ENCODE assay signal across 19 cellular contexts in the genomic region with DNA sequence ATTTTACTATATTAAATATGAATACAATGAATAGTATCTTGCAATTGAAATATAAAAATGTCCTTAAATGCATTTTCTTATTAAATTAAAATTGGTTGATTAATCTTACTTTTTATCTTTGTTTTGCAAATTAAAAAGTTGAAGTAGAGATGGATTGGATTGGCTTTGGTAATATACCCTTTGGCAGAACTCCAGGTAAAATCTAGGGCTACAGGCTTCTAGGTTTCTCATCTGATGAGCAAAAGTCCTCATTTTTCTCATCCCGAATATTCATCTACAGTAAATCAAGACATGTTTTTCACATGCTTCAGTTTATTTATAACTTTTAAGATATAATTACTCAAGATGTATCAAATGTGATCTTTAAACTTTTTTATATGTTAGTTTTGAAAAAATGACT. TPM values are rescaled to one million over a fixed set of nuclear protein-coding genes. Genes with fewer than 3 reads are reported as not detected.
A peak's percentile ranks its signal among the peaks of the same experiment; 100 is the strongest.
DNase-seq lines count a peak whose midpoint lies in the region; ATAC-seq, FAIRE-seq and TF ChIP-seq lines count a peak whose summit lies in the region.
"Had no signal": no experiment of that assay in that cellular context is flagged by ENCODE, and none has a peak within 500 bp of the region (broad histone marks: within the 10 kb centered on the region; RNA-seq: fewer than 3 reads in every experiment).

No MANE protein-coding gene starts in this region.

- H3K9me3 Mint-ChIP-seq in mesothelial cell of epicardium: no peaks in the 10 kb centered on the region
- H3K9me3 Mint-ChIP-seq in activated naive CD8-positive, alpha-beta T cell treated with anti-CD3 and anti-CD28 coated beads, Interleukin-2, amount 50 U/mL, for 24 hours: no peaks in the 10 kb centered on the region
- H3K9me3 Mint-ChIP-seq: CD8-positive, alpha-beta T cell had no signal

- peaks cover 24% of the 10 kb centered on the region for H3K4me1 ChIP-seq in BE2C
- H3K4me1 ChIP-seq: BLaER1, Caco-2 had no signal

- H3K36me3 ChIP-seq in BE2C: peaks cover 14% of the 10 kb centered on the region
- H3K36me3 ChIP-seq: BLaER1 had no signal

- H3K4me3 Mint-ChIP-seq in mesothelial cell of epicardium: no peak overlapping the region
- no peak overlapping the region for H3K4me3 Mint-ChIP-seq in activated naive CD8-positive, alpha-beta T cell treated with anti-CD3 and anti-CD28 coated beads, Interleukin-2, amount 50 U/mL, for 24 hours
- H3K4me3 Mint-ChIP-seq: CD4-positive, CD25-positive, alpha-beta regulatory T cell; CD8-positive, alpha-beta T cell had no signal

- ATAC-seq in activated naive CD8-positive, alpha-beta T cell treated with anti-CD3 and anti-CD28 coated beads, Interleukin-2, amount 50 U/mL, for 24 hours: no peak
- ATAC-seq: CD8-positive, alpha-beta T cell; GM12878 had no signal

- peak overlapping the region; percentile 91 for H3K4me3 ChIP-seq in BE2C (ENCODE audit: low read depth, low read length)
- H3K4me3 ChIP-seq: BLaER1, GM12878, GM23248 had no signal

- TF ChIP-seq CTCF in BE2C (IDR thresholded peaks at IDR 0.05; ENCODE audit: low read depth, low read length): no peak
- TF ChIP-seq CTCF in mesothelial cell of epicardium (IDR thresholded peaks at IDR 0.05; ENCODE audit: unreplicated experiment): no peak

- H3K4me1 Mint-ChIP-seq in mesothelial cell of epicardium: peaks cover 1% of the 10 kb centered on the region
- H3K4me1 Mint-ChIP-seq in activated naive CD8-positive, alpha-beta T cell treated with anti-CD3 and anti-CD28 coated beads, Interleukin-2, amount 50 U/mL, for 24 hours: no peaks in the 10 kb centered on the region
- H3K4me1 Mint-ChIP-seq: CD4-positive, CD25-positive, alpha-beta regulatory T cell had no signal

- H3K27ac Mint-ChIP-seq in mesothelial cell of epicardium: no peak overlapping the region
- no peak overlapping the region for H3K27ac Mint-ChIP-seq in activated naive CD8-positive, alpha-beta T cell treated with anti-CD3 and anti-CD28 coated beads, Interleukin-2, amount 50 U/mL, for 24 hours
- H3K27ac Mint-ChIP-seq: CD4-positive, CD25-positive, alpha-beta regulatory T cell; CD8-positive, alpha-beta T cell had no signal

- H3K27me3 ChIP-seq in BE2C: no peaks in the 10 kb centered on the region
- H3K27me3 ChIP-seq: BLaER1 had no signal

- in situ Hi-C loops in G401 (cut with HindIII; ENCODE audit: low sequenced_read_pairs): no loop called here

- FAIRE-seq in frontal cortex (lab: Jason Lieb, UNC): peak; percentile 60
- FAIRE-seq: GM12878, GM19239, H1 had no signal

- H3K36me3 Mint-ChIP-seq in mesothelial cell of epicardium: no peaks in the 10 kb centered on the region
- H3K36me3 Mint-ChIP-seq in activated naive CD8-positive, alpha-beta T cell treated with anti-CD3 and anti-CD28 coated beads, Interleukin-2, amount 50 U/mL, for 24 hours (ENCODE audit: low read depth): no peaks in the 10 kb centered on the region
- H3K36me3 Mint-ChIP-seq: CD4-positive, CD25-positive, alpha-beta regulatory T cell; CD8-positive, alpha-beta T cell had no signal

- H3K9me3 ChIP-seq in BE2C: no peaks in the 10 kb centered on the region
- H3K9me3 ChIP-seq: BLaER1, Caco-2 had no signal

- H3K27me3 Mint-ChIP-seq in mesothelial cell of epicardium (ENCODE audit: low read depth): peaks cover 63% of the 10 kb centered on the region
- peaks cover 13% of the 10 kb centered on the region for H3K27me3 Mint-ChIP-seq in activated naive CD8-positive, alpha-beta T cell treated with anti-CD3 and anti-CD28 coated beads, Interleukin-2, amount 50 U/mL, for 24 hours

- no peak for DNase-seq in BE2C
- DNase-seq in G401 (ENCODE audit: low spot score): peak; percentile 63
- no peak for DNase-seq in frontal cortex (ENCODE audit: low spot score in 2 of 2)
- DNase-seq in germinal center (ENCODE audit: low spot score): no peak
- no peak for DNase-seq in mesothelial cell of epicardium (ENCODE audit: low spot score in 2 of 2, unreplicated experiment in 2 of 2)
- DNase-seq in activated naive CD8-positive, alpha-beta T cell treated with anti-CD3 and anti-CD28 coated beads, Interleukin-2, amount 50 U/mL, for 24 hours: no peak
- DNase-seq: Caco-2; CD4-positive, CD25-positive, alpha-beta regulatory T cell; CD8-positive, alpha-beta T cell; DMS153; DND-41; GDM1; GM23248; H7 had no signal

RNA-seq across cellular contexts. Expression of a gene that starts 2.2 kb away (rescaled TPM):
- 36.3 TPM for polyA plus RNA-seq in BE2C (2012; ENCODE audit: insufficient read depth, insufficient read length, low read depth)
- not detected in 2 replicates for total RNA-seq in G401 (2014; rRNA removed; shearing (Covaris generic))
- total RNA-seq in frontal cortex (16.7 TPM), mesothelial cell of epicardium (0.38 to 0.60 TPM (median 0.52 TPM) in 3 replicates)
- total RNA-seq: A673; CD4-positive, CD25-positive, alpha-beta regulatory T cell; CD8-positive, alpha-beta T cell had no signal
- polyA plus RNA-seq: CD4-positive, CD25-positive, alpha-beta regulatory T cell had no signal

Comparison
In these comparisons a context has a peak if more than half of its experiments do, and no peak if none do; other contexts are left out.
1. RNA of a gene that starts 2.2 kb away (total RNA-seq): 16.7 TPM in frontal cortex (single experiment); 0.38 to 0.60 TPM in mesothelial cell of epicardium and not detected in G401; every median in the first group is over 10 times any median in the second.